Comparison of ENCODE assay signal across 2 cellular contexts in the genomic region with DNA sequence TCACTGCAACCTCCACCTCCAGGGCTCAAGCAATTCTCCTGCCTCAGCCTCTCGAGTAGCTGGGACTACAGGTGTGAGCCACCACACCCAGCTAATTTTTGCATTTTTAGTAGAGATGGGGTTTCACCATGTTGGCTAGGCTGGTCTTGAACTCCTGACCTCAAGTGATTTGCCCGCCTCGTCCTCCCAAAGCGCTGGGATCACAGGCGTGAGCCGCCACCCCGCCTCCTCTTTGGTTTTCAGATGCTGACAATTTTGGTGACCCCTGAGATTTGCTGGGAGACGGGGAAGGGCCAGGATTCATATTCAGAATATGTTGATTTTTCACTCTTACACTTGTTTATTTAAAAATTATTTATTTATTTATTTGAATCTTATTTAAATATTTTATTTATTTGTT.
TF ChIP-seq lines count a peak whose summit lies in the region.

No MANE protein-coding gene starts in this region.

TF ChIP-seq in WTC11, 78 proteins besides CTCF, POLR2A, EP300 and RAD21:
- TF ChIP-seq HMGA2 (CRISPR knock-in tag; IDR thresholded peaks at IDR 0.05): peak; percentile 43; the same call in 1 of the 2 replicates

TF ChIP-seq in K562, 482 proteins besides CTCF, POLR2A, EP300 and RAD21:
- TF ChIP-seq, protein P1, sequence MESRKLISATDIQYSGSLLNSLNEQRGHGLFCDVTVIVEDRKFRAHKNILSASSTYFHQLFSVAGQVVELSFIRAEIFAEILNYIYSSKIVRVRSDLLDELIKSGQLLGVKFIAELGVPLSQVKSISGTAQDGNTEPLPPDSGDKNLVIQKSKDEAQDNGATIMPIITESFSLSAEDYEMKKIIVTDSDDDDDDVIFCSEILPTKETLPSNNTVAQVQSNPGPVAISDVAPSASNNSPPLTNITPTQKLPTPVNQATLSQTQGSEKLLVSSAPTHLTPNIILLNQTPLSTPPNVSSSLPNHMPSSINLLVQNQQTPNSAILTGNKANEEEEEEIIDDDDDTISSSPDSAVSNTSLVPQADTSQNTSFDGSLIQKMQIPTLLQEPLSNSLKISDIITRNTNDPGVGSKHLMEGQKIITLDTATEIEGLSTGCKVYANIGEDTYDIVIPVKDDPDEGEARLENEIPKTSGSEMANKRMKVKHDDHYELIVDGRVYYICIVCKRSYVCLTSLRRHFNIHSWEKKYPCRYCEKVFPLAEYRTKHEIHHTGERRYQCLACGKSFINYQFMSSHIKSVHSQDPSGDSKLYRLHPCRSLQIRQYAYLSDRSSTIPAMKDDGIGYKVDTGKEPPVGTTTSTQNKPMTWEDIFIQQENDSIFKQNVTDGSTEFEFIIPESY (CRISPR knock-in tag; IDR thresholded peaks at IDR 0.05): peak; percentile 31; the same call in 1 of the 2 replicates
